22 cellular contexts compared by ENCODE assay signal in the genomic region with DNA sequence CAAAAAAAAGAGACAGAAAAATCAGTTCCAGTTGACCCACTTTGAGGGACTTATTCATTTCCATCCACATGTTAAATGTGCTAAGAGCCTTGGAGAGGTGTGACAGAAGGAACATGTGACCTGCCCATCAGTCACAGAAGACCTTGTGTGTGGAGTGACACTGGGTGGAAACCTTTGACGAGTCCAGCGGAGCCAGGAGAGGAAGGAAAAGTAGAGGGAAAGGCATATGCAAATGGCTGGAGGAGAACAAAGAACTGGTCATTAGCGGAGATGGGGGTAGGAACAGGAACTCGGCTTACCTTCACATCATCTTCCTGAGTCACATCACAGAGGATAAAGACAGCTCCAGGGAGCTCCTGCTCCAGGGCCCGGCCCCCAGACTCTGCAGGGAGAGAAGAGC. TPM values are rescaled to one million over a fixed set of nuclear protein-coding genes. Genes with fewer than 3 reads are reported as not detected.
DNase-seq lines count a peak whose midpoint lies in the region; ATAC-seq, FAIRE-seq and TF ChIP-seq lines count a peak whose summit lies in the region.
"Had no signal": no experiment of that assay in that cellular context is flagged by ENCODE, and none has a peak within 500 bp of the region (broad histone marks: within the 10 kb centered on the region; RNA-seq: fewer than 3 reads in every experiment).

No MANE protein-coding gene starts in this region.

- H3K9me3 ChIP-seq in K562 (replicated peaks; ENCODE audit: control insufficient read depth, insufficient read depth, low read depth, low read length) (no peaks in the 10 kb centered on the region), small intestine (ENCODE audit: control insufficient read depth, low read depth) (no peaks in the 10 kb centered on the region)
- H3K9me3 ChIP-seq: A549, ascending aorta, colonic mucosa, right atrium auricular region, SK-N-SH had no signal

- FAIRE-seq in K562 (lab: Jason Lieb, UNC) (peak; percentile 58), small intestine (lab: Jason Lieb, UNC) (no peak)
- FAIRE-seq: A549, urothelium cell line had no signal

- no peak overlapping the region for H2AFZ ChIP-seq in K562 (ENCODE audit: low read depth, low read length)

- no peaks in the 10 kb centered on the region for H3K36me3 Mint-ChIP-seq in T-helper 1 cell treated with Interleukin-12 subunit alpha and Interleukin-12 subunit beta and Interleukin-4 antibody, amounts not matched to agents 30 μg/mL and 1 μg/mL, for 36 hours (ENCODE audit: low read depth)
- H3K36me3 Mint-ChIP-seq in HFFc6 (ENCODE audit: low read depth), result peaks cover 9% of the 10 kb centered on the region
- H3K36me3 Mint-ChIP-seq in neural crest cell (ENCODE audit: low read depth), result peaks cover 3% of the 10 kb centered on the region
- H3K36me3 Mint-ChIP-seq: CD4-positive, alpha-beta memory T cell had no signal

- no peak for TF ChIP-seq CTCF in HFFc6 (IDR thresholded peaks at IDR 0.05)
- TF ChIP-seq CTCF in K562 (IDR thresholded peaks at IDR 0.05 in 2 of 3, conservative IDR thresholded peaks at IDR 0.05 in 1 of 3; ENCODE audit: insufficient read depth in 2 of 3, low read depth in 1 of 3, low read length in 3 of 3), result no peak
- no peak for TF ChIP-seq CTCF in neural crest cell (conservative IDR thresholded peaks at IDR 0.05)

- no peak for ATAC-seq in K562
- ATAC-seq: A549 had no signal

- POLR2A ChIA-PET in K562 (lab: Yijun Ruan, JAX), result no interaction called here

- H3K79me2 ChIP-seq in K562 (ENCODE audit: control insufficient read depth, insufficient read depth, low read length), result no peaks in the 10 kb centered on the region

- H3K4me2 ChIP-seq in K562 (ENCODE audit: insufficient read depth, low read length), result no peak overlapping the region
- H3K4me2 ChIP-seq: A549, SK-N-SH had no signal

- WGBS in K562 (ENCODE audit: insufficient coverage, low coverage, missing lambda C conversion rate), result 40% methylated on average over 2 of the region's 5 CpGs
- WGBS in small intestine, 3 donors, result 80 to 94% (median 85%) methylated on average over 5 of the region's 5 CpGs

- no peak for TF ChIP-seq POLR2A in K562 (conservative IDR thresholded peaks at IDR 0.05)

- H3K27me3 Mint-ChIP-seq in T-helper 1 cell treated with Interleukin-12 subunit alpha and Interleukin-12 subunit beta and Interleukin-4 antibody, amounts not matched to agents 30 μg/mL and 1 μg/mL, for 36 hours (ENCODE audit: low read depth), result peaks cover 8% of the 10 kb centered on the region
- H3K27me3 Mint-ChIP-seq in HFFc6 (ENCODE audit: insufficient read depth) (peaks cover 10% of the 10 kb centered on the region; the same call in 1 of the 2 replicates), neural crest cell (ENCODE audit: low read depth) (no peaks in the 10 kb centered on the region)

- H3K4me1 ChIP-seq in K562 (replicated peaks in 1 of 2; ENCODE audit: control insufficient read depth in 2 of 2, insufficient read depth in 2 of 2, low read length in 2 of 2) (peaks cover 17 to 46% of the 10 kb centered on the region in 2 experiments), small intestine (ENCODE audit: control insufficient read depth in 2 of 2, insufficient read depth in 1 of 2, low read depth in 1 of 2, low read length in 1 of 2) (no peaks in the 10 kb centered on the region)
- H3K4me1 ChIP-seq: colonic mucosa had no signal

- no peaks in the 10 kb centered on the region for H3K9me3 Mint-ChIP-seq in T-helper 1 cell treated with Interleukin-12 subunit alpha and Interleukin-12 subunit beta and Interleukin-4 antibody, amounts not matched to agents 30 μg/mL and 1 μg/mL, for 36 hours
- H3K9me3 Mint-ChIP-seq in HFFc6 (no peaks in the 10 kb centered on the region), neural crest cell (no peaks in the 10 kb centered on the region)
- H3K9me3 Mint-ChIP-seq: CD4-positive, alpha-beta memory T cell had no signal

- no peak for DNase-seq in T-helper 1 cell
- DNase-seq in HFFc6, result no peak
- no peak for DNase-seq in K562 (ENCODE audit: extremely low read depth in 1 of 4, low spot score in 3 of 4)
- no peak for DNase-seq in neural crest cell (ENCODE audit: low read depth, low spot score)
- DNase-seq in NK-92 (lab: John Stamatoyannopoulos, UW; ENCODE audit: unreplicated experiment), result no peak
- DNase-seq in small intestine, result no peak
- DNase-seq in NCI-H1105 treated with DMSO at 0.1 percent for 48 hours (lab: John Stamatoyannopoulos, UW), result no peak
- DNase-seq: activated CD4-positive, alpha-beta T cell treated with anti-CD3 and anti-CD28 coated beads, Interleukin-2, amount 50 U/mL, for 48 hours; CD4-positive, alpha-beta memory T cell; colonic mucosa; DND-41; foreskin fibroblast; hypothalamus; kidney glomerular epithelial cell; MV-4-11; NCI-H748 treated with DMSO at 0.1 percent for 48 hours; SK-N-SH had no signal

- in situ Hi-C loops in K562 (cut with MboI), result no loop called here

- H4K20me1 ChIP-seq in K562 (replicated peaks; ENCODE audit: control insufficient read depth, insufficient read depth, low read length), result no peaks in the 10 kb centered on the region

- peaks cover 13% of the 10 kb centered on the region for H3K4me1 Mint-ChIP-seq in T-helper 1 cell treated with Interleukin-12 subunit alpha and Interleukin-12 subunit beta and Interleukin-4 antibody, amounts not matched to agents 30 μg/mL and 1 μg/mL, for 36 hours (ENCODE audit: low read depth)
- H3K4me1 Mint-ChIP-seq in HFFc6 (ENCODE audit: low read depth), result peaks cover 21% of the 10 kb centered on the region
- peaks cover 28% of the 10 kb centered on the region for H3K4me1 Mint-ChIP-seq in neural crest cell

- no peak overlapping the region; a peak in 1 of 4 replicates for H3K9ac ChIP-seq in K562 (ENCODE audit: insufficient read depth in 1 of 2, low read depth in 2 of 2, low read length in 2 of 2)
- H3K9ac ChIP-seq: SK-N-SH had no signal

- peak overlapping the region; percentile 65 for H3K4me3 Mint-ChIP-seq in T-helper 1 cell treated with Interleukin-12 subunit alpha and Interleukin-12 subunit beta and Interleukin-4 antibody, amounts not matched to agents 30 μg/mL and 1 μg/mL, for 36 hours
- H3K4me3 Mint-ChIP-seq in HFFc6, result peak overlapping the region; percentile 45; the same call in 1 of the 2 replicates
- peak overlapping the region; percentile 14 for H3K4me3 Mint-ChIP-seq in neural crest cell

- CTCF ChIA-PET in K562 (lab: Yijun Ruan, JAX; ENCODE audit: low intra/inter-chr PET ratio), result no interaction called here

- BruUV-seq in K562 (replicated peaks; lab: Mats Ljungman, UMichigan), result no TSS peak

- intact Hi-C loops in K562 (cut with micrococcal nuclease), result loop anchor here (2.0 kb wide), 1 partner anchor 187 kb away; the partner anchor contains the start of gene CA11

- no peak for TF ChIP-seq RAD21 in K562 (CRISPR knock-in tag; conservative IDR thresholded peaks at IDR 0.05 in 1 of 2, IDR thresholded peaks at IDR 0.05 in 1 of 2)

- H3K4me3 ChIP-seq in K562 (no peak overlapping the region), small intestine (ENCODE audit: low read depth in 1 of 2, low read length in 2 of 2) (no peak overlapping the region)
- H3K4me3 ChIP-seq: A549, ascending aorta, colonic mucosa, right atrium auricular region had no signal

- H3K27ac ChIP-seq in K562 (ENCODE audit: extremely low read depth, low read depth, low read length), result no peak overlapping the region
- H3K27ac ChIP-seq in small intestine (ENCODE audit: low read depth in 1 of 2, low read length in 1 of 2), result no peak overlapping the region
- H3K27ac ChIP-seq: A549, ascending aorta, colonic mucosa, right atrium auricular region had no signal

- H3K27ac Mint-ChIP-seq in T-helper 1 cell treated with Interleukin-12 subunit alpha and Interleukin-12 subunit beta and Interleukin-4 antibody, amounts not matched to agents 30 μg/mL and 1 μg/mL, for 36 hours, result peak overlapping the region; percentile 58
- H3K27ac Mint-ChIP-seq in HFFc6 (peak overlapping the region; percentile 64), neural crest cell (ENCODE audit: unreplicated experiment) (no peak overlapping the region)

- no peaks in the 10 kb centered on the region; the same call in 1 of the 3 replicates for H3K36me3 ChIP-seq in K562 (ENCODE audit: control insufficient read depth, insufficient read depth, low read length)
- H3K36me3 ChIP-seq in small intestine (ENCODE audit: control insufficient read depth in 2 of 2, insufficient read depth in 2 of 2, low read length in 2 of 2), result no peaks in the 10 kb centered on the region
- H3K36me3 ChIP-seq: colonic mucosa, right atrium auricular region had no signal

- H3K9me1 ChIP-seq in K562 (ENCODE audit: control insufficient read depth, insufficient read depth, low read length), result peaks cover 4% of the 10 kb centered on the region

- no peak for TF ChIP-seq EP300 in K562 (IDR thresholded peaks at IDR 0.05; ENCODE audit: low read length)

- no peaks in the 10 kb centered on the region for H3K27me3 ChIP-seq in K562 (ENCODE audit: control insufficient read depth in 2 of 2, insufficient read depth in 2 of 2, low read length in 2 of 2)
- no peaks in the 10 kb centered on the region for H3K27me3 ChIP-seq in small intestine (ENCODE audit: control insufficient read depth in 2 of 2, insufficient read depth in 2 of 2, low read length in 2 of 2)
- H3K27me3 ChIP-seq: ascending aorta, colonic mucosa, right atrium auricular region had no signal

RNA-seq across cellular contexts. Expression of gene HSD17B14, which starts 2.3 kb away (rescaled TPM):
- total RNA-seq in HFFc6 (2021; fragmentation: NEBNext Ultra II Directional; extraction: Animal tissue kit (Norgen Biotek cat#: 25700)), result 1 to 10 TPM; 2.9 to 10.0 (median 8.9) TPM
- total RNA-seq in K562 (2011; cell fraction: chromatin; rRNA removed; ENCODE audit: low replicate concordance), result 0.70 and 1.7 TPM in 2 replicates
- 0.50 and 1.1 TPM in 2 replicates for total RNA-seq in K562 (2011; cell fraction: nucleolus; rRNA removed)
- total RNA-seq in K562 (2011; cell fraction: nucleoplasm; rRNA removed), result 0.53 and 0.88 TPM in 2 replicates
- total RNA-seq in K562 (2014; rRNA removed), result 0.20 TPM in 1 of 2 replicates, not detected in the other
- total RNA-seq in K562 (2014; rRNA removed; fragmentation: Illumina TruSeq; extraction: Trizol), result not detected in 2 replicates
- not detected in 2 replicates for total RNA-seq in K562 (2015; rRNA removed; fragmentation: Illumina TruSeq; extraction: Trizol)
- total RNA-seq in K562 (2021), result 0.16 TPM in 1 of 2 replicates, not detected in the other
- 0.20 TPM in 1 of 2 replicates, not detected in the other for polyA plus RNA-seq in K562 (2011; rRNA removed)
- 0.19 and 0.22 TPM in 2 replicates for polyA plus RNA-seq in K562 (2011; cell fraction: cytosol; rRNA removed)
- polyA plus RNA-seq in K562 (2011; cell fraction: nucleus; rRNA removed), result 0.60 and 1.2 TPM in 2 replicates
- 0.21 and 1.0 TPM in 2 replicates for polyA plus RNA-seq in K562 (2012)
- polyA plus RNA-seq in K562 (2014; fragmentation: Illumina TruSeq; extraction: Trizol), result not detected in 2 replicates
- polyA plus RNA-seq in K562 (2014; fragmentation: Nextera tagmentation; extraction: Ambion mirVana), result not detected
- polyA plus RNA-seq in K562 (2014; rRNA removed), result not detected in 2 replicates
- polyA minus RNA-seq in K562 (2011; rRNA and poly(A)+ RNA removed), result not detected in 2 replicates
- not detected in 2 replicates for polyA minus RNA-seq in K562 (2011; cell fraction: cytosol; rRNA and poly(A)+ RNA removed)
- polyA minus RNA-seq in K562 (2011; cell fraction: nucleus; rRNA and poly(A)+ RNA removed), result not detected in 2 replicates
- 4.2 and 6.6 TPM in 2 replicates for total RNA-seq in neural crest cell
- 10 to 100 TPM in 1 of 3 donors, 1 to 10 TPM in 1, not detected in 1; 4.4 to 11.6 TPM for polyA plus RNA-seq in small intestine

RNA-seq across cellular contexts. Expression of gene BCAT2, which starts 23.1 kb away (rescaled TPM):
- 10 to 100 TPM; 31.3 to 41.2 (median 34.0) TPM for total RNA-seq in HFFc6 (2021; fragmentation: NEBNext Ultra II Directional; extraction: Animal tissue kit (Norgen Biotek cat#: 25700))
- total RNA-seq in K562 (2011; cell fraction: chromatin; rRNA removed; ENCODE audit: low replicate concordance), result 51.3 and 119 TPM in 2 replicates
- 57.0 and 58.4 TPM in 2 replicates for total RNA-seq in K562 (2011; cell fraction: nucleolus; rRNA removed)
- total RNA-seq in K562 (2011; cell fraction: nucleoplasm; rRNA removed), result 47.7 and 57.1 TPM in 2 replicates
- total RNA-seq in K562 (2014; rRNA removed) (57.8 and 69.7 TPM in 2 replicates), K562 (2014; rRNA removed; fragmentation: Illumina TruSeq; extraction: Trizol) (12.4 and 18.9 TPM in 2 replicates), K562 (2015; rRNA removed; fragmentation: Illumina TruSeq; extraction: Trizol) (31.4 and 32.6 TPM in 2 replicates), K562 (2021) (79.6 and 84.8 TPM in 2 replicates), neural crest cell (40.3 and 40.4 TPM in 2 replicates)
- polyA plus RNA-seq in K562 (2011; rRNA removed) (29.7 and 54.4 TPM in 2 replicates), K562 (2014; fragmentation: Illumina TruSeq; extraction: Trizol) (53.9 and 68.4 TPM in 2 replicates), K562 (2014; fragmentation: Nextera tagmentation; extraction: Ambion mirVana) (10 to 100 TPM in 1 of 2 experiments, 1 to 10 TPM in 1; 3.4 to 17.0 TPM), K562 (2014; rRNA removed) (61.3 and 70.5 TPM in 2 replicates), small intestine (10 to 100 TPM; 16.2 to 34.4 (median 25.9) TPM)
- polyA plus RNA-seq in K562 (2011; cell fraction: cytosol; rRNA removed), result 62.1 and 122 TPM in 2 replicates
- polyA plus RNA-seq in K562 (2011; cell fraction: nucleus; rRNA removed), result 58.1 and 87.7 TPM in 2 replicates
- 50.4 and 57.4 TPM in 2 replicates for polyA plus RNA-seq in K562 (2012)
- 19.9 and 22.6 TPM in 2 replicates for polyA minus RNA-seq in K562 (2011; rRNA and poly(A)+ RNA removed)
- 31.7 and 42.9 TPM in 2 replicates for polyA minus RNA-seq in K562 (2011; cell fraction: cytosol; rRNA and poly(A)+ RNA removed)
- 13.1 and 17.9 TPM in 2 replicates for polyA minus RNA-seq in K562 (2011; cell fraction: nucleus; rRNA and poly(A)+ RNA removed)

RNA-seq across cellular contexts. Expression of gene PLEKHA4, which starts 34.4 kb away (rescaled TPM):
- 10 to 100 TPM in 4 of 6 experiments, 1 to 10 TPM in 2; 7.7 to 15.1 (median 13.2) TPM for total RNA-seq in HFFc6 (2021; fragmentation: NEBNext Ultra II Directional; extraction: Animal tissue kit (Norgen Biotek cat#: 25700))
- 22.1 and 56.7 TPM in 2 replicates for total RNA-seq in K562 (2011; cell fraction: chromatin; rRNA removed; ENCODE audit: low replicate concordance)
- total RNA-seq in K562 (2011; cell fraction: nucleolus; rRNA removed), result 27.5 and 39.4 TPM in 2 replicates
- 22.7 and 27.9 TPM in 2 replicates for total RNA-seq in K562 (2011; cell fraction: nucleoplasm; rRNA removed)
- total RNA-seq in K562 (2014; rRNA removed), result 17.0 and 20.1 TPM in 2 replicates
- total RNA-seq in K562 (2014; rRNA removed; fragmentation: Illumina TruSeq; extraction: Trizol), result 3.3 and 4.4 TPM in 2 replicates
- total RNA-seq in K562 (2015; rRNA removed; fragmentation: Illumina TruSeq; extraction: Trizol), result 5.2 and 5.6 TPM in 2 replicates
- 27.2 and 30.8 TPM in 2 replicates for total RNA-seq in K562 (2021)
- 13.4 and 25.1 TPM in 2 replicates for polyA plus RNA-seq in K562 (2011; rRNA removed)
- polyA plus RNA-seq in K562 (2011; cell fraction: cytosol; rRNA removed), result 20.5 and 26.0 TPM in 2 replicates
- 33.6 and 37.4 TPM in 2 replicates for polyA plus RNA-seq in K562 (2011; cell fraction: nucleus; rRNA removed)
- polyA plus RNA-seq in K562 (2012), result 17.0 and 29.2 TPM in 2 replicates
- polyA plus RNA-seq in K562 (2014; fragmentation: Illumina TruSeq; extraction: Trizol), result 11.4 and 18.4 TPM in 2 replicates
- polyA plus RNA-seq in K562 (2014; fragmentation: Nextera tagmentation; extraction: Ambion mirVana), result under 1 TPM; 0.07 to 0.31 TPM
- 22.0 and 23.5 TPM in 2 replicates for polyA plus RNA-seq in K562 (2014; rRNA removed)
- polyA minus RNA-seq in K562 (2011; rRNA and poly(A)+ RNA removed), result 2.8 and 3.5 TPM in 2 replicates
- polyA minus RNA-seq in K562 (2011; cell fraction: cytosol; rRNA and poly(A)+ RNA removed), result 10.6 and 15.0 TPM in 2 replicates
- polyA minus RNA-seq in K562 (2011; cell fraction: nucleus; rRNA and poly(A)+ RNA removed), result 8.1 and 13.7 TPM in 2 replicates
- 38.1 and 41.8 TPM in 2 replicates for total RNA-seq in neural crest cell
- polyA plus RNA-seq in small intestine, result 10 to 100 TPM in 2 of 3 donors, 1 to 10 TPM in 1; 4.0 to 20.3 (median 17.3) TPM

RNA-seq across cellular contexts. Expression of gene PPP1R15A, which starts 38.2 kb away (rescaled TPM):
- 10 to 100 TPM; 70.2 to 97.3 (median 89.6) TPM for total RNA-seq in HFFc6 (2021; fragmentation: NEBNext Ultra II Directional; extraction: Animal tissue kit (Norgen Biotek cat#: 25700))
- 91.7 and 166 TPM in 2 replicates for total RNA-seq in K562 (2011; cell fraction: chromatin; rRNA removed; ENCODE audit: low replicate concordance)
- total RNA-seq in K562 (2011; cell fraction: nucleolus; rRNA removed), result 117 and 129 TPM in 2 replicates
- total RNA-seq in K562 (2011; cell fraction: nucleoplasm; rRNA removed), result 102 and 128 TPM in 2 replicates
- total RNA-seq in K562 (2014; rRNA removed), result 59.1 and 87.0 TPM in 2 replicates
- 37.8 and 44.0 TPM in 2 replicates for total RNA-seq in K562 (2014; rRNA removed; fragmentation: Illumina TruSeq; extraction: Trizol)
- 34.8 and 35.5 TPM in 2 replicates for total RNA-seq in K562 (2015; rRNA removed; fragmentation: Illumina TruSeq; extraction: Trizol)
- 64.8 and 67.4 TPM in 2 replicates for total RNA-seq in K562 (2021)
- 38.1 and 60.9 TPM in 2 replicates for polyA plus RNA-seq in K562 (2011; rRNA removed)
- 32.7 and 34.1 TPM in 2 replicates for polyA plus RNA-seq in K562 (2011; cell fraction: cytosol; rRNA removed)
- polyA plus RNA-seq in K562 (2011; cell fraction: nucleus; rRNA removed), result 82.3 and 88.1 TPM in 2 replicates
- 62.3 and 136 TPM in 2 replicates for polyA plus RNA-seq in K562 (2012)
- 67.6 and 73.7 TPM in 2 replicates for polyA plus RNA-seq in K562 (2014; fragmentation: Illumina TruSeq; extraction: Trizol)
- polyA plus RNA-seq in K562 (2014; fragmentation: Nextera tagmentation; extraction: Ambion mirVana), result 1 to 10 TPM in 1 of 2 experiments, under 1 TPM in 1; 0.42 to 1.3 TPM
- polyA plus RNA-seq in K562 (2014; rRNA removed), result 55.7 and 77.6 TPM in 2 replicates
- 26.6 and 38.8 TPM in 2 replicates for polyA minus RNA-seq in K562 (2011; rRNA and poly(A)+ RNA removed)
- polyA minus RNA-seq in K562 (2011; cell fraction: cytosol; rRNA and poly(A)+ RNA removed), result 24.1 and 29.0 TPM in 2 replicates
- 33.5 and 61.9 TPM in 2 replicates for polyA minus RNA-seq in K562 (2011; cell fraction: nucleus; rRNA and poly(A)+ RNA removed)
- 27.5 and 27.8 TPM in 2 replicates for total RNA-seq in neural crest cell
- polyA plus RNA-seq in small intestine, result 10 to 100 TPM; 52.8 to 61.1 (median 60.1) TPM

Comparison
In these comparisons a context has a peak if more than half of its experiments do, and no peak if none do; other contexts are left out.
1. H3K4me3 Mint-ChIP-seq: peak in every context shown above with its lines; median percentile 65 in T-helper 1 cell treated with Interleukin-12 subunit alpha and Interleukin-12 subunit beta and Interleukin-4 antibody, amounts not matched to agents 30 μg/mL and 1 μg/mL, for 36 hours; 45 in HFFc6; 14 in neural crest cell.